In genomic region chr2:181203412-181203811, GRCh38 we compare ENCODE assay signal across 12 cellular contexts.
DNase-seq lines count a peak whose midpoint lies in the region; ATAC-seq and TF ChIP-seq lines count a peak whose summit lies in the region.
"Had no signal": no experiment of that assay in that cellular context is flagged by ENCODE, and none has a peak within 500 bp of the region (broad histone marks: within the 10 kb centered on the region; RNA-seq: fewer than 3 reads in every experiment).

No MANE protein-coding gene starts in this region.

- intact Hi-C loops in CD8-positive, alpha-beta T cell (cut with DNase I, micrococcal nuclease), result no loop called here
- intact Hi-C loops in left lung (cut with DNase I), result no loop called here

- H3K27ac Mint-ChIP-seq in CD8-positive, alpha-beta T cell, result peak overlapping the region; percentile 6
- H3K27ac Mint-ChIP-seq: IgD-negative memory B cell, WTC11 had no signal

- POLR2A ChIA-PET in CD8-positive, alpha-beta T cell (lab: Charles Lee), result interaction anchor here (0.6 kb wide), 1 partner anchor 67 kb away, joined by 4 read pairs; no protein-coding TSS in a partner anchor

- ATAC-seq in CD8-positive, alpha-beta T cell, result no peak
- peak; percentile 38 for ATAC-seq in left lung
- ATAC-seq: naive thymus-derived CD8-positive, alpha-beta T cell; WTC11 had no signal

- H3K36me3 ChIP-seq in CD8-positive, alpha-beta T cell (ENCODE audit: insufficient read depth, low read length), result no peaks in the 10 kb centered on the region
- H3K36me3 ChIP-seq in MG63, result peaks cover 2% of the 10 kb centered on the region; the same call in 1 of the 2 replicates
- no peaks in the 10 kb centered on the region for H3K36me3 ChIP-seq in left lung

- CTCF ChIA-PET in CD8-positive, alpha-beta T cell (lab: Charles Lee), result no interaction called here

- H3K27me3 ChIP-seq in CD8-positive, alpha-beta T cell (ENCODE audit: insufficient read depth, low read length), result no peaks in the 10 kb centered on the region
- H3K27me3 ChIP-seq in MG63 (no peaks in the 10 kb centered on the region), left lung (no peaks in the 10 kb centered on the region)

- no peak for TF ChIP-seq CTCF in CD8-positive, alpha-beta T cell (IDR thresholded peaks at IDR 0.05)
- TF ChIP-seq CTCF in choroid plexus epithelial cell (conservative IDR thresholded peaks at IDR 0.05; ENCODE audit: low read depth, low read length), result no peak
- no peak for TF ChIP-seq CTCF in left lung (IDR thresholded peaks at IDR 0.05)

- DNase-seq in CD8-positive, alpha-beta T cell, result no peak
- peak; percentile 58 for DNase-seq in MG63
- peak; percentile 78 for DNase-seq in choroid plexus epithelial cell (ENCODE audit: low read depth)
- no peak for DNase-seq in left lung
- no peak for DNase-seq in DMS114 treated with DMSO at 0.1 percent for 48 hours (lab: John Stamatoyannopoulos, UW; ENCODE audit: unreplicated experiment)
- no peak for DNase-seq in stimulated activated CD8-positive, alpha-beta memory T cell treated with anti-CD3 and anti-CD28 coated beads, Interleukin-4, amount 100 ng/mL, for 48 hours
- no peak for DNase-seq in D341Med (ENCODE audit: low spot score)
- no peak for DNase-seq in anterior cingulate cortex (lab: John Stamatoyannopoulos, UW)
- DNase-seq: naive thymus-derived CD8-positive, alpha-beta T cell; NCI-H2081 had no signal

- peaks cover 10% of the 10 kb centered on the region for H3K4me1 ChIP-seq in CD8-positive, alpha-beta T cell (ENCODE audit: insufficient read depth, low read length)
- H3K4me1 ChIP-seq in left lung, result no peaks in the 10 kb centered on the region

- peaks cover 30% of the 10 kb centered on the region for H3K4me1 Mint-ChIP-seq in CD8-positive, alpha-beta T cell (ENCODE audit: low read depth)
- H3K4me1 Mint-ChIP-seq: WTC11 had no signal

- H3K27ac ChIP-seq in CD8-positive, alpha-beta T cell (ENCODE audit: low read depth, low read length), result no peak overlapping the region
- H3K27ac ChIP-seq in left lung, result no peak overlapping the region

- no peaks in the 10 kb centered on the region for H3K27me3 Mint-ChIP-seq in CD8-positive, alpha-beta T cell (ENCODE audit: low read depth)
- H3K27me3 Mint-ChIP-seq: IgD-negative memory B cell; naive thymus-derived CD8-positive, alpha-beta T cell had no signal

- no peak overlapping the region for H3K4me3 Mint-ChIP-seq in CD8-positive, alpha-beta T cell
- H3K4me3 Mint-ChIP-seq: IgD-negative memory B cell; naive thymus-derived CD8-positive, alpha-beta T cell; WTC11 had no signal

- peaks cover 50% of the 10 kb centered on the region for H3K9me3 Mint-ChIP-seq in CD8-positive, alpha-beta T cell

- H3K36me3 Mint-ChIP-seq in CD8-positive, alpha-beta T cell, result peaks cover 64% of the 10 kb centered on the region

- no peak overlapping the region for H3K4me3 ChIP-seq in CD8-positive, alpha-beta T cell (ENCODE audit: low read depth, low read length)
- H3K4me3 ChIP-seq in MG63, result no peak overlapping the region
- H3K4me3 ChIP-seq in choroid plexus epithelial cell (ENCODE audit: low read depth, low read length), result no peak overlapping the region
- no peak overlapping the region for H3K4me3 ChIP-seq in left lung

- H3K9me3 ChIP-seq in CD8-positive, alpha-beta T cell (ENCODE audit: low read length), result peaks cover 10% of the 10 kb centered on the region
- H3K9me3 ChIP-seq in MG63 (peaks cover 8% of the 10 kb centered on the region), left lung (peaks cover 0 to 8% of the 10 kb centered on the region in 2 donors)

Comparison
In these comparisons a context has a peak if more than half of its experiments do, and no peak if none do; other contexts are left out.
1. DNase-seq: peak in MG63 (single experiment) and choroid plexus epithelial cell (single experiment); none in CD8-positive, alpha-beta T cell (0 of 7), left lung (0 of 2), DMS114 treated with DMSO at 0.1 percent for 48 hours (single experiment), stimulated activated CD8-positive, alpha-beta memory T cell treated with anti-CD3 and anti-CD28 coated beads, Interleukin-4, amount 100 ng/mL, for 48 hours (single experiment), D341Med (single experiment) and anterior cingulate cortex (0 of 58).